24 cellular contexts compared by ENCODE assay signal in the genomic region with DNA sequence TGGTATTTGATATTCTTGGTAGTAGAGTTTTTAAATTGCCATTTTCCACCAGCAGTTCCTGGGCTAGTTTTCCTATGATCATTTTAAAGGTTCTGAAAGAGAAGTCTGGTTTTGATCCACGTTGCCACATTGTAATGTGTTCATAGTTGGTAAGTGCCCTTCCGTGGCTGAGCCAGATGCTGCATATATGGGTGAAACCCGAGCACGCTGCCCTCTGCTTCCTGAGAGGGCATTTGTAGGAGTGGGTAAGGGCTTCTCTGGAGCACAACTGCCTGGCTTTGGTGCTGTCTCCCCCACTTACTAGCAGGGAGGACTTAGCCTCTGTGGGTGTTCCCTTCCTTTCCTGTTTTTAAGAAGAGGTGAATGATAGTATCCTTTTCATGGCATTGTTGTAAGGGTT.
"Had no signal": no experiment of that assay in that cellular context is flagged by ENCODE, and none has a peak within 500 bp of the region (broad histone marks: within the 10 kb centered on the region; RNA-seq: fewer than 3 reads in every experiment).

No MANE protein-coding gene starts in this region.

- H3K4me3 Mint-ChIP-seq: activated CD8-positive, alpha-beta T cell treated with anti-CD3 and anti-CD28 coated beads, Interleukin-2, amount 10 ng/mL, durations not matched to agents 7 days and 5 days; activated naive CD8-positive, alpha-beta T cell; endodermal cell; natural killer cell; stimulated activated memory B cell treated with anti-CD40 and anti-IgM and Interleukin-4, amounts not matched to agents 10 μg/mL and 1 μg/mL and 100 μg/mL, for 72 hours had no signal

- DNase-seq: activated CD4-positive, alpha-beta T cell treated with anti-CD3 and anti-CD28 coated beads for 1 hour; activated CD4-positive, alpha-beta T cell treated with anti-CD3 and anti-CD28 coated beads, Interleukin-2, amount 50 U/mL, for 1 hour; activated CD8-positive, alpha-beta T cell treated with anti-CD3 and anti-CD28 coated beads, Interleukin-2, amount 10 ng/mL, durations not matched to agents 7 days and 5 days; activated naive CD4-positive, alpha-beta T cell; activated T-cell treated with anti-CD3 and anti-CD28 coated beads, Interleukin-2, amount 50 U/mL, for 1 hour; adrenal gland; colonic mucosa; endodermal cell; hippocampal formation; midbrain; natural killer cell; right lobe of liver; stomach; T-helper 1 cell; T-helper 9 cell; trophoblast cell had no signal

- H3K36me3 ChIP-seq: colonic mucosa, prostate gland, vagina had no signal

- H3K36me3 Mint-ChIP-seq: activated naive CD8-positive, alpha-beta T cell had no signal

- H3K27me3 Mint-ChIP-seq: activated naive CD8-positive, alpha-beta T cell; stimulated activated memory B cell treated with anti-CD40 and anti-IgM and Interleukin-4, amounts not matched to agents 10 μg/mL and 1 μg/mL and 100 μg/mL, for 72 hours had no signal

- H3K27ac ChIP-seq: adrenal gland, colonic mucosa, epithelial cell of prostate, prostate gland, right lobe of liver, skin epidermis, stomach, suprapubic skin had no signal

- H3K4me1 Mint-ChIP-seq: endodermal cell had no signal

- ATAC-seq: activated CD8-positive, alpha-beta T cell treated with anti-CD3 and anti-CD28 coated beads, Interleukin-2, amount 10 ng/mL, durations not matched to agents 7 days and 5 days; natural killer cell; right lobe of liver; stimulated activated memory B cell treated with anti-CD40 and anti-IgM and Interleukin-4, amounts not matched to agents 10 μg/mL and 1 μg/mL and 100 μg/mL, for 72 hours had no signal

- H3K27me3 ChIP-seq: adrenal gland, colonic mucosa, right lobe of liver, stomach, suprapubic skin, vagina had no signal

- H3K4me3 ChIP-seq: adrenal gland, colonic mucosa, prostate gland, right lobe of liver, skin epidermis, stomach, suprapubic skin, vagina had no signal

- H3K27ac Mint-ChIP-seq: activated CD8-positive, alpha-beta T cell treated with anti-CD3 and anti-CD28 coated beads, Interleukin-2, amount 10 ng/mL, durations not matched to agents 7 days and 5 days; activated naive CD8-positive, alpha-beta T cell; activated T-helper 2 cell treated with anti-CD3 and anti-CD28 coated beads, Interferon-gamma antibody, Interleukin-2, Interleukin-4, amounts not matched to agents 10 μg/mL and 5 μg/mL and 100 μg/mL, durations not matched to agents 14 hours and 24 hours and 36 hours had no signal

- H3K4me1 ChIP-seq: colonic mucosa, prostate gland, right lobe of liver had no signal

- H3K9me3 ChIP-seq: adrenal gland, colonic mucosa, prostate gland, right lobe of liver, stomach, suprapubic skin, vagina had no signal
